ENCODE assay signal across 8 cellular contexts in genomic region chr16:70380205-70380918, GRCh38.
DNase-seq lines count a peak whose midpoint lies in the region; ATAC-seq and TF ChIP-seq lines count a peak whose summit lies in the region.

No MANE protein-coding gene starts in this region.

- no peaks in the 10 kb centered on the region for H3K9me3 ChIP-seq in OCI-LY1 (ENCODE audit: low read length)
- H3K9me3 ChIP-seq in neutrophil = no peaks in the 10 kb centered on the region
- no peaks in the 10 kb centered on the region for H3K9me3 ChIP-seq in subcutaneous abdominal adipose tissue (ENCODE audit: control insufficient read depth in 5 of 5, low read length in 5 of 5)

- ATAC-seq in HG03045 (IDR thresholded peaks at IDR 0.05; ENCODE audit: unreplicated experiment) = peak; percentile 17

- peak; percentile 56 for DNase-seq in NCI-H1092 treated with DMSO at 0.1 percent for 48 hours (lab: John Stamatoyannopoulos, UW)
- no peak for DNase-seq in NCI-H1092 (lab: John Stamatoyannopoulos, UW)
- DNase-seq in activated T-helper 1 cell treated with Interleukin-2 at 50 U/mL for 16 hours (ENCODE audit: low read depth) = peak; percentile 42
- peak; percentile 77 for DNase-seq in fibroblast of pulmonary artery (ENCODE audit: low read depth)

- no peak for TF ChIP-seq CTCF in OCI-LY1 (IDR thresholded peaks at IDR 0.05; ENCODE audit: low read length)
- TF ChIP-seq CTCF in fibroblast of pulmonary artery (IDR thresholded peaks at IDR 0.05; ENCODE audit: low read length, missing control alignments) = no peak
- TF ChIP-seq CTCF in neutrophil (IDR thresholded peaks at IDR 0.05) = no peak

- peaks cover 13% of the 10 kb centered on the region; the same call in 1 of the 2 replicates for H3K79me2 ChIP-seq in OCI-LY1 (ENCODE audit: insufficient read depth, low read length)

- H3K4me1 ChIP-seq in OCI-LY1 (ENCODE audit: insufficient read depth, low read length, severe bottlenecking) = peaks cover 21% of the 10 kb centered on the region
- peaks cover 29 to 30% of the 10 kb centered on the region in 2 experiments for H3K4me1 ChIP-seq in neutrophil (ENCODE audit: control insufficient read depth in 1 of 2, insufficient read depth in 1 of 2, low read depth in 1 of 2, low read length in 1 of 2)
- peaks cover 0 to 25% (median 22%) of the 10 kb centered on the region in 5 donors for H3K4me1 ChIP-seq in subcutaneous abdominal adipose tissue (ENCODE audit: control insufficient read depth in 5 of 5, insufficient read depth in 5 of 5, low read length in 5 of 5)

- H2AFZ ChIP-seq in OCI-LY1 (ENCODE audit: low read length) = no peak overlapping the region

- H3K27me3 ChIP-seq in OCI-LY1 (ENCODE audit: insufficient read depth, low read length) = no peaks in the 10 kb centered on the region
- H3K27me3 ChIP-seq in neutrophil = no peaks in the 10 kb centered on the region
- H3K27me3 ChIP-seq in subcutaneous abdominal adipose tissue (ENCODE audit: control insufficient read depth in 5 of 5, insufficient read depth in 4 of 5, low read length in 5 of 5) = no peaks in the 10 kb centered on the region

- no peaks in the 10 kb centered on the region for H3K9me2 ChIP-seq in OCI-LY1 (ENCODE audit: low read depth, low read length)

- H3K36me3 ChIP-seq in OCI-LY1 (ENCODE audit: insufficient read depth, low read length) = peaks cover 36% of the 10 kb centered on the region
- H3K36me3 ChIP-seq in neutrophil = peaks cover 48% of the 10 kb centered on the region
- peaks cover 0 to 23% (median 9%) of the 10 kb centered on the region in 5 donors for H3K36me3 ChIP-seq in subcutaneous abdominal adipose tissue (ENCODE audit: control insufficient read depth in 5 of 5, insufficient read depth in 5 of 5, low read length in 5 of 5)

- peak overlapping the region; percentile 89 for H3K4me2 ChIP-seq in OCI-LY1 (ENCODE audit: low read length)

- H4K20me1 ChIP-seq in OCI-LY1 (ENCODE audit: insufficient read depth, low read length) = no peaks in the 10 kb centered on the region

- H3K9ac ChIP-seq in OCI-LY1 (ENCODE audit: low read length) (peak overlapping the region; percentile 96), subcutaneous abdominal adipose tissue (ENCODE audit: low read length in 5 of 5) (peak overlapping the region in 4 of 5 donors; percentile 79 to 83 (median 82))

- no peaks in the 10 kb centered on the region; the same call in 1 of the 2 replicates for H3F3A ChIP-seq in OCI-LY1 (ENCODE audit: insufficient read depth, low read length)

- H3K4me3 ChIP-seq in OCI-LY1 (ENCODE audit: low read depth, low read length, poor library complexity, severe bottlenecking) = peak overlapping the region; percentile 97
- peak overlapping the region; percentile 59 for H3K4me3 ChIP-seq in fibroblast of pulmonary artery (replicated peaks; ENCODE audit: low read depth, low read length)
- H3K4me3 ChIP-seq in neutrophil (ENCODE audit: low read depth in 1 of 2, low read length in 1 of 2) = peak overlapping the region; percentile 68 to 77
- H3K4me3 ChIP-seq in subcutaneous abdominal adipose tissue (ENCODE audit: low read depth in 1 of 5, low read length in 5 of 5) = peak overlapping the region; percentile 70 to 75 (median 70)

- peak overlapping the region; percentile 87 for H3K27ac ChIP-seq in OCI-LY1 (ENCODE audit: low read depth, low read length, poor library complexity, severe bottlenecking)
- H3K27ac ChIP-seq in neutrophil = peak overlapping the region; percentile 75
- H3K27ac ChIP-seq in subcutaneous abdominal adipose tissue (ENCODE audit: low read depth, low read length) = peak overlapping the region; percentile 65
